ENCODE assay signal across 1 cellular context in genomic region chr21:9839011-9839661, GRCh38.
TF ChIP-seq lines count a peak whose summit lies in the region.

No MANE protein-coding gene starts in this region.

TF ChIP-seq in K562, 482 proteins besides CTCF, POLR2A, EP300 and RAD21 (continued from another document and continues in another):
- TF ChIP-seq SNAPC5 (CRISPR knock-in tag; IDR thresholded peaks at IDR 0.05) (no peak), E2F6 (IDR thresholded peaks at IDR 0.05; ENCODE audit: borderline replicate concordance in 1 of 2, extremely low read depth in 1 of 2, insufficient read depth in 1 of 2, insufficient read length in 1 of 2, low read depth in 1 of 2, low read length in 1 of 2, poor library complexity in 1 of 2, severe bottlenecking in 1 of 2) (peak; percentile 92 to 96), ZNF445 (CRISPR knock-in tag; IDR thresholded peaks at IDR 0.05; ENCODE audit: low read depth) (no peak), MTF1 (CRISPR knock-in tag; IDR thresholded peaks at IDR 0.05; ENCODE audit: borderline replicate concordance) (no peak), BHLHE40 (IDR thresholded peaks at IDR 0.05; ENCODE audit: low read length) (peak; percentile 57), PHB (CRISPR knock-in tag; IDR thresholded peaks at IDR 0.05) (no peak), POLR2G (IDR thresholded peaks at IDR 0.05; ENCODE audit: low read depth, low read length) (peak; percentile 89), RHOXF2B (CRISPR knock-in tag; conservative IDR thresholded peaks at IDR 0.05) (no peak), OTX1 (CRISPR knock-in tag; IDR thresholded peaks at IDR 0.05) (no peak), MECOM (CRISPR knock-in tag; IDR thresholded peaks at IDR 0.05) (no peak), GATAD2A (IDR thresholded peaks at IDR 0.05) (no peak), PTRF (tag; IDR thresholded peaks at IDR 0.05) (no peak), IRF9 (tag; IDR thresholded peaks at IDR 0.05) (no peak), MNT (conservative IDR thresholded peaks at IDR 0.05) (0 out of 4 replicates have a peak, but pooled peaks of 1 of the 2 experiments have one; percentile 25), RB1 (IDR thresholded peaks at IDR 0.05; ENCODE audit: low read depth) (no peak), KHSRP (IDR thresholded peaks at IDR 0.05) (no peak), NFIC (IDR thresholded peaks at IDR 0.05) (no peak), ZNF75A (CRISPR knock-in tag; IDR thresholded peaks at IDR 0.05) (no peak), ZNF431 (CRISPR knock-in tag; IDR thresholded peaks at IDR 0.05) (no peak), ZNF583 (CRISPR knock-in tag; IDR thresholded peaks at IDR 0.05) (0 out of 2 replicates have a peak, but pooled peaks have one; percentile 34), PREB (CRISPR knock-in tag; IDR thresholded peaks at IDR 0.05) (no peak), SRSF3 (IDR thresholded peaks at IDR 0.05; ENCODE audit: insufficient read depth, low read length) (no peak), ESRRA (IDR thresholded peaks at IDR 0.05; ENCODE audit: borderline replicate concordance, low read depth) (no peak), MEIS2 (IDR thresholded peaks at IDR 0.05; ENCODE audit: partially characterized antibody) (no peak), CREM (IDR thresholded peaks at IDR 0.05; ENCODE audit: low read depth) (peak; percentile 44), SIRT6 (IDR thresholded peaks at IDR 0.05; ENCODE audit: low read depth, low read length) (no peak), EHMT2 (IDR thresholded peaks at IDR 0.05) (no peak), SPI1 (IDR thresholded peaks at IDR 0.05; ENCODE audit: borderline replicate concordance, low read depth, low read length) (no peak), MEF2D (tag; conservative IDR thresholded peaks at IDR 0.05; ENCODE audit: low read depth) (no peak), COPS2 (conservative IDR thresholded peaks at IDR 0.05) (no peak), ZNF561 (CRISPR knock-in tag; conservative IDR thresholded peaks at IDR 0.05) (no peak), MYC (IDR thresholded peaks at IDR 0.05; ENCODE audit: low read depth, low read length) (peak; percentile 79), MYC (CRISPR knock-in tag; IDR thresholded peaks at IDR 0.05; ENCODE audit: borderline replicate concordance, low read depth) (no peak), RCOR1 (IDR thresholded peaks at IDR 0.05; ENCODE audit: borderline replicate concordance in 1 of 2, low read depth in 2 of 2, low read length in 2 of 2) (no peak), ZNF668 (CRISPR knock-in tag; IDR thresholded peaks at IDR 0.05) (no peak), ZBTB11 (CRISPR knock-in tag; IDR thresholded peaks at IDR 0.05) (peak in 2 of 3 experiments; percentile 58 to 91; a peak in 3 of 6 replicates), NFE2L1 (tag; IDR thresholded peaks at IDR 0.05; ENCODE audit: borderline replicate concordance, low read depth) (no peak), ZNF232 (CRISPR knock-in tag; IDR thresholded peaks at IDR 0.05) (0 out of 2 replicates have a peak, but pooled peaks have one; percentile 43), SUPT5H (IDR thresholded peaks at IDR 0.05) (no peak), ATF1 (CRISPR knock-in tag; IDR thresholded peaks at IDR 0.05) (no peak), ATF1 (tag; IDR thresholded peaks at IDR 0.05) (peak; percentile 20; the same call in 1 of the 2 replicates), ZNF398 (CRISPR knock-in tag; IDR thresholded peaks at IDR 0.05) (no peak), TFAM (CRISPR knock-in tag; conservative IDR thresholded peaks at IDR 0.05) (no peak), PRDM10 (IDR thresholded peaks at IDR 0.05; ENCODE audit: partially characterized antibody) (peak; percentile 64), ZC3H8 (IDR thresholded peaks at IDR 0.05) (no peak), ZNF316 (IDR thresholded peaks at IDR 0.05) (no peak), KDM4B (IDR thresholded peaks at IDR 0.05; ENCODE audit: borderline replicate concordance in 2 of 2, low read depth in 1 of 2) (0 out of 4 replicates have a peak, but pooled peaks of 1 of the 2 experiments have one; percentile 51), CBX5 (IDR thresholded peaks at IDR 0.05; ENCODE audit: borderline replicate concordance, low read depth) (0 out of 2 replicates have a peak, but pooled peaks have one; percentile 21), EP400 (IDR thresholded peaks at IDR 0.05) (peak; percentile 40; the same call in 1 of the 2 replicates), TAF1 (IDR thresholded peaks at IDR 0.05; ENCODE audit: control insufficient read depth, extremely low read depth, insufficient read depth, low read length, severe bottlenecking) (peak; percentile 27), ATF3 (IDR thresholded peaks at IDR 0.05) (no peak), ATF3 (CRISPR knock-in tag; conservative IDR thresholded peaks at IDR 0.05) (no peak), GABPA (tag; conservative IDR thresholded peaks at IDR 0.05; ENCODE audit: low read depth) (no peak), ZNF175 (CRISPR knock-in tag; IDR thresholded peaks at IDR 0.05; ENCODE audit: low read depth) (no peak), RBBP5 (IDR thresholded peaks at IDR 0.05; ENCODE audit: borderline replicate concordance, insufficient read depth, low read length, poor library complexity, severe bottlenecking) (peak; percentile 52)
